In genomic region chr2:100955226-100955625, GRCh38 we compare ENCODE assay signal across 15 cellular contexts. TPM values are rescaled to one million over a fixed set of nuclear protein-coding genes. Genes with fewer than 3 reads are reported as not detected.
DNase-seq lines count a peak whose midpoint lies in the region; ATAC-seq and TF ChIP-seq lines count a peak whose summit lies in the region.
"Had no signal": no experiment of that assay in that cellular context is flagged by ENCODE, and none has a peak within 500 bp of the region (broad histone marks: within the 10 kb centered on the region; RNA-seq: fewer than 3 reads in every experiment).

No MANE protein-coding gene starts in this region.

- no peak overlapping the region for H3K4me3 ChIP-seq in sigmoid colon
- H3K4me3 ChIP-seq: HAP-1 had no signal

- DNase-seq in activated effector memory CD4-positive, alpha-beta T cell treated with anti-CD3 and anti-CD28 coated beads, Interleukin-2, amount 50 U/mL, for 16 hours, result peak; percentile 17
- DNase-seq in activated effector memory CD4-positive, alpha-beta T cell treated with Interleukin-2 at 50 U/mL for 16 hours, result no peak
- DNase-seq in natural killer cell treated with Interleukin-12 subunit alpha and Interleukin-12 subunit beta and Interleukin-15 and Interleukin-18, amount 100 ng/mL, for 72 hours (ENCODE audit: low spot score), result peak; percentile 12
- DNase-seq in natural killer cell (no peak), sigmoid colon (peak; percentile 8), NK-92 (lab: John Stamatoyannopoulos, UW; ENCODE audit: unreplicated experiment) (no peak)
- DNase-seq: CD8-positive, alpha-beta T cell; COR-L47; DMS153; DMS79 treated with DMSO at 0.1 percent for 48 hours; EL had no signal

- intact Hi-C loops in natural killer cell (cut with micrococcal nuclease) (no loop called here), sigmoid colon (cut with DNase I) (no loop called here)

- peaks cover 0 to 21% (median 14%) of the 10 kb centered on the region in 4 donors for H3K4me1 ChIP-seq in sigmoid colon

- TF ChIP-seq CTCF in natural killer cell (IDR thresholded peaks at IDR 0.05) (no peak), sigmoid colon (IDR thresholded peaks at IDR 0.05) (no peak)

- TF ChIP-seq POLR2A in sigmoid colon (IDR thresholded peaks at IDR 0.05), result no peak

- H3K4me1 Mint-ChIP-seq in natural killer cell treated with Interleukin-12 subunit alpha and Interleukin-12 subunit beta and Interleukin-15 and Interleukin-18, amount 100 ng/mL, for 72 hours (ENCODE audit: low read depth in 2 of 2), result no peaks in the 10 kb centered on the region
- H3K4me1 Mint-ChIP-seq in natural killer cell, result no peaks in the 10 kb centered on the region

- 95 to 97% methylated on average over 4 of the region's 4 CpGs for WGBS in sigmoid colon, 2 donors

- H3K4me3 Mint-ChIP-seq in natural killer cell treated with Interleukin-12 subunit alpha and Interleukin-12 subunit beta and Interleukin-15 and Interleukin-18, amount 100 ng/mL, for 72 hours, result no peak overlapping the region
- no peak overlapping the region for H3K4me3 Mint-ChIP-seq in natural killer cell
- H3K4me3 Mint-ChIP-seq: CD14-positive monocyte; CD8-positive, alpha-beta T cell had no signal

- no peaks in the 10 kb centered on the region for H3K9me3 Mint-ChIP-seq in natural killer cell treated with Interleukin-12 subunit alpha and Interleukin-12 subunit beta and Interleukin-15 and Interleukin-18, amount 100 ng/mL, for 72 hours
- no peaks in the 10 kb centered on the region for H3K9me3 Mint-ChIP-seq in natural killer cell
- H3K9me3 Mint-ChIP-seq: CD8-positive, alpha-beta T cell had no signal

- H3K27ac ChIP-seq in sigmoid colon, result no peak overlapping the region
- H3K27ac ChIP-seq: 22Rv1 had no signal

- H3K36me3 ChIP-seq in sigmoid colon, result peaks cover 0 to 2% (median 0%) of the 10 kb centered on the region in 4 donors
- H3K36me3 ChIP-seq: HAP-1 had no signal

- H3K27me3 ChIP-seq in sigmoid colon, result no peaks in the 10 kb centered on the region

- H3K9me3 ChIP-seq in sigmoid colon, result no peaks in the 10 kb centered on the region
- H3K9me3 ChIP-seq: HAP-1 had no signal

- H3K36me3 Mint-ChIP-seq in natural killer cell treated with Interleukin-12 subunit alpha and Interleukin-12 subunit beta and Interleukin-15 and Interleukin-18, amount 100 ng/mL, for 72 hours, result no peaks in the 10 kb centered on the region
- H3K36me3 Mint-ChIP-seq in natural killer cell, result no peaks in the 10 kb centered on the region
- H3K36me3 Mint-ChIP-seq: CD14-positive monocyte had no signal

- peaks cover 0 to 8% of the 10 kb centered on the region in 2 donors for H3K27me3 Mint-ChIP-seq in natural killer cell treated with Interleukin-12 subunit alpha and Interleukin-12 subunit beta and Interleukin-15 and Interleukin-18, amount 100 ng/mL, for 72 hours
- no peaks in the 10 kb centered on the region for H3K27me3 Mint-ChIP-seq in natural killer cell (ENCODE audit: low read depth in 2 of 2)

- H3K27ac Mint-ChIP-seq in natural killer cell treated with Interleukin-12 subunit alpha and Interleukin-12 subunit beta and Interleukin-15 and Interleukin-18, amount 100 ng/mL, for 72 hours, result no peak overlapping the region
- no peak overlapping the region for H3K27ac Mint-ChIP-seq in natural killer cell
- H3K27ac Mint-ChIP-seq: CD8-positive, alpha-beta T cell had no signal

- ATAC-seq in natural killer cell treated with Interleukin-12 subunit alpha and Interleukin-12 subunit beta and Interleukin-15 and Interleukin-18, amount 100 ng/mL, for 72 hours, result no peak
- no peak for ATAC-seq in natural killer cell
- no peak for ATAC-seq in GM19023 (IDR thresholded peaks at IDR 0.05; ENCODE audit: unreplicated experiment)
- ATAC-seq: CD8-positive, alpha-beta T cell had no signal

- TF ChIP-seq EP300 in sigmoid colon (IDR thresholded peaks at IDR 0.05), result no peak

RNA-seq across cellular contexts. Expression of gene RPL31, which starts 46.9 kb away (rescaled TPM):
- 1,000 to 10,000 TPM in 1 of 2 donors, 100 to 1,000 TPM in 1; 623 to 1,027 TPM for total RNA-seq in natural killer cell treated with Interleukin-12 subunit alpha and Interleukin-12 subunit beta and Interleukin-15 and Interleukin-18, amount 100 ng/mL, for 72 hours
- 100 to 1,000 TPM; 797 to 996 (median 940) TPM for total RNA-seq in natural killer cell
- total RNA-seq in sigmoid colon, result 1,000 to 10,000 TPM; 1,030 to 2,345 (median 1,749) TPM
- polyA plus RNA-seq in sigmoid colon, result 1,000 to 10,000 TPM; 5,415 to 7,327 (median 5,660) TPM

Comparison
In these comparisons a context has a peak if more than half of its experiments do, and no peak if none do; other contexts are left out.
1. DNase-seq: peak in activated effector memory CD4-positive, alpha-beta T cell treated with anti-CD3 and anti-CD28 coated beads, Interleukin-2, amount 50 U/mL, for 16 hours (single experiment), natural killer cell treated with Interleukin-12 subunit alpha and Interleukin-12 subunit beta and Interleukin-15 and Interleukin-18, amount 100 ng/mL, for 72 hours (single experiment) and sigmoid colon (single experiment); none in activated effector memory CD4-positive, alpha-beta T cell treated with Interleukin-2 at 50 U/mL for 16 hours (single experiment), natural killer cell (single experiment) and NK-92 (single experiment).